20 cellular contexts compared by ENCODE assay signal in the genomic region with DNA sequence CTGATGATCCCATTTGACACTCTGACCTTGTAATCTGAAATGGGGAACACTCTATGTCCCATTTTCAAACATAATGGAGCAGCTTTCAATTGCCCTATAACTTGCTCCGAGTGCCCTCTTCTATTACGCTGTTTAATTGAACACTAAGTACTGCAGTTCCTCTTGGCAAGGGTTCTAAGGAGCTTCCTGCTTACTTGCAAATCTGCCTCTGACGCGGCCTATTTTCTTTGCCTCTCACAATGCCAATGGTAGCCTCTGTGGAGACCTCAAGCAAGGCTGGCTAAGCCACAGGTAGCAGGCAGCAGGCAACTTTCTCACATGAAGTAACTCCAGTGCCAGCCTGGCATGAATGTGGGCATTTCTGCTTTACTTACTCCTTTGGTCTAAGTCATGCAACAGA.
DNase-seq lines count a peak whose midpoint lies in the region; ATAC-seq, FAIRE-seq and TF ChIP-seq lines count a peak whose summit lies in the region.
"Had no signal": no experiment of that assay in that cellular context is flagged by ENCODE, and none has a peak within 500 bp of the region (broad histone marks: within the 10 kb centered on the region; RNA-seq: fewer than 3 reads in every experiment).

No MANE protein-coding gene starts in this region.

- no peaks in the 10 kb centered on the region for H3K4me1 ChIP-seq in H9 (ENCODE audit: insufficient read depth, low read length)
- H3K4me1 ChIP-seq: HAP-1 had no signal

- no peaks in the 10 kb centered on the region for H3K27me3 Mint-ChIP-seq in H9 (ENCODE audit: low read depth)
- H3K27me3 Mint-ChIP-seq: CD4-positive, alpha-beta memory T cell had no signal

- TF ChIP-seq POLR2A in GM12892 (IDR thresholded peaks at IDR 0.05; ENCODE audit: low read depth, low read length): no peak

- no peak overlapping the region for H3K14ac ChIP-seq in H9 (ENCODE audit: insufficient read depth, low read length)

- H3K9me3 Mint-ChIP-seq in H9: no peaks in the 10 kb centered on the region

- H3K9me3 ChIP-seq in H9 (ENCODE audit: control insufficient read depth, low read depth, low read length): no peaks in the 10 kb centered on the region
- H3K9me3 ChIP-seq: HAP-1 had no signal

- no peak overlapping the region for H3K23ac ChIP-seq in H9 (ENCODE audit: insufficient read length, low read depth, low read length)

- H4K5ac ChIP-seq in H9 (ENCODE audit: insufficient read length, low read depth, low read length): no peak overlapping the region

- H2BK12ac ChIP-seq in H9 (ENCODE audit: insufficient read length, low read depth, low read length): no peak overlapping the region

- H3K4ac ChIP-seq in H9 (ENCODE audit: low read depth, low read length): no peak overlapping the region

- no peak overlapping the region for H4K91ac ChIP-seq in H9 (ENCODE audit: insufficient read length, low read depth, low read length)

- no peaks in the 10 kb centered on the region for H3K23me2 ChIP-seq in H9 (ENCODE audit: insufficient read length, low read depth, low read length, poor library complexity, severe bottlenecking)

- DNase-seq in DMS79 (lab: John Stamatoyannopoulos, UW) (peak; percentile 30), Daoy (ENCODE audit: low read depth) (peak; percentile 70), NCI-H82 (lab: John Stamatoyannopoulos, UW) (peak; percentile 67), astrocyte of the hippocampus (ENCODE audit: low read depth, low spot score) (peak; percentile 50), GM12892 (ENCODE audit: insufficient read length) (no peak), H9 (no peak), frontal cortex (ENCODE audit: low spot score in 2 of 2) (no peak)
- DNase-seq: AML-193; Calu3; CD4-positive, alpha-beta memory T cell; DMS 273 treated with DMSO at 0.1 percent for 48 hours; DMS53; GF-D8 had no signal

- H3K27ac Mint-ChIP-seq in H9: no peak overlapping the region
- H3K27ac Mint-ChIP-seq: CD4-positive, alpha-beta memory T cell had no signal

- H2BK120ac ChIP-seq in H9 (ENCODE audit: low read depth, low read length, poor library complexity, severe bottlenecking): no peak overlapping the region

- no peak overlapping the region for H3K27ac ChIP-seq in H9 (ENCODE audit: insufficient read length, low read depth, low read length)
- H3K27ac ChIP-seq: C4-2B, HL-60, KMS-11 had no signal

- no peak for TF ChIP-seq CTCF in H9 (conservative IDR thresholded peaks at IDR 0.05)

- no peaks in the 10 kb centered on the region for H3K79me1 ChIP-seq in H9 (ENCODE audit: insufficient read depth, low read depth, low read length, poor library complexity, severe bottlenecking)

- H2AFZ ChIP-seq in H9 (ENCODE audit: low read length): no peak overlapping the region

- no peaks in the 10 kb centered on the region for H4K20me1 ChIP-seq in H9 (ENCODE audit: control insufficient read depth, insufficient read depth, insufficient read length)

- H3K4me1 Mint-ChIP-seq in H9: no peaks in the 10 kb centered on the region

- H3K4me2 ChIP-seq in H9 (ENCODE audit: insufficient read depth, insufficient read length, low read length): no peak overlapping the region
- H3K4me2 ChIP-seq: KMS-11 had no signal

- no peak overlapping the region for H3K4me3 Mint-ChIP-seq in H9
- H3K4me3 Mint-ChIP-seq: CD4-positive, alpha-beta memory T cell had no signal

- no peak overlapping the region for H2AK5ac ChIP-seq in H9 (ENCODE audit: insufficient read length, low read length)

- no peak overlapping the region for H2BK20ac ChIP-seq in H9 (ENCODE audit: low read depth, low read length, poor library complexity, severe bottlenecking)

- H3K79me2 ChIP-seq in H9 (ENCODE audit: insufficient read depth, low read length): no peaks in the 10 kb centered on the region

- H4K8ac ChIP-seq in H9 (replicated peaks; ENCODE audit: insufficient read length, low read depth, low read length): no peak overlapping the region

- H3K36me3 Mint-ChIP-seq in H9 (ENCODE audit: insufficient read depth in 1 of 3, low read depth in 3 of 3): no peaks in the 10 kb centered on the region
- H3K36me3 Mint-ChIP-seq: CD4-positive, alpha-beta memory T cell had no signal

- H3K56ac ChIP-seq in H9 (ENCODE audit: insufficient read length, low read depth, low read length): no peak overlapping the region

- H3T11ph ChIP-seq in H9 (ENCODE audit: low read length): no peak overlapping the region

- H2BK5ac ChIP-seq in H9 (ENCODE audit: insufficient read length, low read length): no peak overlapping the region

- H3K27me3 ChIP-seq in H9 (ENCODE audit: insufficient read depth, low read length): no peaks in the 10 kb centered on the region

- FAIRE-seq in GM12892 (lab: Jason Lieb, UNC): no peak
- FAIRE-seq in frontal cortex (lab: Jason Lieb, UNC): no peak
- FAIRE-seq: A204.1, H1 had no signal

- ATAC-seq in HG03571 (IDR thresholded peaks at IDR 0.05; ENCODE audit: unreplicated experiment): no peak

- no peak overlapping the region for H3K9ac ChIP-seq in H9 (ENCODE audit: extremely low read depth, insufficient read length, low read length)
- H3K9ac ChIP-seq: KMS-11 had no signal

- no peak overlapping the region for H3K18ac ChIP-seq in H9 (ENCODE audit: insufficient read length, low read depth, low read length)

- no peak overlapping the region for H2BK15ac ChIP-seq in H9 (ENCODE audit: low read depth, low read length)

- WGBS in H9 (ENCODE audit: extremely low coverage, insufficient read length, low lambda C conversion rate): no CpG with 5 or more reads among the region's 4 CpGs

Comparison
In these comparisons a context has a peak if more than half of its experiments do, and no peak if none do; other contexts are left out.
1. DNase-seq: peak in DMS79 (single experiment), Daoy (single experiment), NCI-H82 (single experiment) and astrocyte of the hippocampus (single experiment); none in GM12892 (single experiment), H9 (single experiment) and frontal cortex (0 of 2).